Comparison of ENCODE assay signal across 1 cellular context in the genomic region with DNA sequence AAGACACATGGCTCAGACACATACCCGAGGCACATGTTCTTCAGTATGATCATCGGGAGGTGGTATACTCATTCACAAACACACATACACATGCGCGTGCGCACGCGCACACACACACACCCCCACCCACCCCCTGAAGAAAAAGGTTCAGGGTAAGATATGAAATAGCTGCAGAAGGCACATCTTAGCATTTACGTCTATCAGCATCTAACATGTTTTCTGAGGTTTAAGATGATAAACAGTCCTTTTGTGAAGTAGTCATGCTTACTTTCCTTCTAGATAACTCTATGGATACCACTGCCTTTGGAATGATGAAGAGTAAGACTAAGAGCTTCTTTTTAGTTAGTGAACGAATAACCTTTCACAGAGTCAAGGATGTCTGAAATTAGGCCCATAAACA.
TF ChIP-seq lines count a peak whose summit lies in the region.

No MANE protein-coding gene starts in this region.

TF ChIP-seq in IMR-90, 13 proteins besides CTCF, POLR2A, EP300 and RAD21 (continued from another document):
- TF ChIP-seq RFX5 (IDR thresholded peaks at IDR 0.05; ENCODE audit: low read depth, low read length) = no peak
